10 cellular contexts compared by ENCODE assay signal in genomic region chr7:20238754-20239324, GRCh38. TPM values are rescaled to one million over a fixed set of nuclear protein-coding genes. Genes with fewer than 3 reads are reported as not detected.
DNase-seq lines count a peak whose midpoint lies in the region; ATAC-seq, FAIRE-seq and TF ChIP-seq lines count a peak whose summit lies in the region.
"Had no signal": no experiment of that assay in that cellular context is flagged by ENCODE, and none has a peak within 500 bp of the region (broad histone marks: within the 10 kb centered on the region; RNA-seq: fewer than 3 reads in every experiment).

No MANE protein-coding gene starts in this region.

- H3K4me3 Mint-ChIP-seq in activated CD8-positive, alpha-beta T cell treated with anti-CD3 and anti-CD28 coated beads for 36 hours, result no peak overlapping the region

- intact Hi-C loops in activated CD8-positive, alpha-beta T cell treated with anti-CD3 and anti-CD28 coated beads for 36 hours (cut with micrococcal nuclease), result no loop called here

- TF ChIP-seq CTCF in activated CD8-positive, alpha-beta T cell treated with anti-CD3 and anti-CD28 coated beads for 36 hours (IDR thresholded peaks at IDR 0.05), result no peak

- peaks cover 10% of the 10 kb centered on the region for H3K27me3 Mint-ChIP-seq in activated CD8-positive, alpha-beta T cell treated with anti-CD3 and anti-CD28 coated beads for 36 hours

- CTCF ChIA-PET in activated CD8-positive, alpha-beta T cell treated with anti-CD3 and anti-CD28 coated beads for 36 hours (lab: Charles Lee), result no interaction called here

- ATAC-seq in HG03097 (IDR thresholded peaks at IDR 0.05; ENCODE audit: low FRiP score, unreplicated experiment), result peak; percentile 81
- ATAC-seq in activated CD8-positive, alpha-beta T cell treated with anti-CD3 and anti-CD28 coated beads for 36 hours, result peak; percentile 89

- H3K4me1 Mint-ChIP-seq in activated CD8-positive, alpha-beta T cell treated with anti-CD3 and anti-CD28 coated beads for 36 hours (ENCODE audit: low read depth), result peaks cover 16% of the 10 kb centered on the region

- peak; percentile 100 for FAIRE-seq in GM19239 (lab: Jason Lieb, UNC)

- peak; percentile 42 for DNase-seq in Ammon's horn (ENCODE audit: low spot score)
- DNase-seq in GM19239 (ENCODE audit: insufficient read length, low spot score), result no peak
- peak; percentile 33 for DNase-seq in activated CD8-positive, alpha-beta T cell treated with anti-CD3 and anti-CD28 coated beads for 36 hours
- DNase-seq in NCI-H1436 treated with DMSO at 0.1 percent for 48 hours (lab: John Stamatoyannopoulos, UW), result no peak
- DNase-seq in NCI-H446 (lab: John Stamatoyannopoulos, UW), result no peak
- DNase-seq in NCI-H2196 (lab: John Stamatoyannopoulos, UW; ENCODE audit: unreplicated experiment), result no peak
- no peak for DNase-seq in activated CD4-positive, CD25-positive, alpha-beta regulatory T cell (lab: John Stamatoyannopoulos, UW)
- DNase-seq: DND-41 had no signal

- H3K27ac Mint-ChIP-seq in activated CD8-positive, alpha-beta T cell treated with anti-CD3 and anti-CD28 coated beads for 36 hours, result no peak overlapping the region

- H3K9me3 Mint-ChIP-seq in activated CD8-positive, alpha-beta T cell treated with anti-CD3 and anti-CD28 coated beads for 36 hours, result peaks cover 3% of the 10 kb centered on the region

- H3K36me3 Mint-ChIP-seq in activated CD8-positive, alpha-beta T cell treated with anti-CD3 and anti-CD28 coated beads for 36 hours (ENCODE audit: low read depth), result no peaks in the 10 kb centered on the region

- POLR2A ChIA-PET in activated CD8-positive, alpha-beta T cell treated with anti-CD3 and anti-CD28 coated beads for 36 hours (lab: Charles Lee), result no interaction called here

RNA-seq across cellular contexts. Expression of gene MACC1, which starts 21.7 kb away (rescaled TPM):
- total RNA-seq in activated CD8-positive, alpha-beta T cell treated with anti-CD3 and anti-CD28 coated beads for 36 hours, result under 1 TPM; 0.14 to 0.38 TPM
- total RNA-seq: T-helper 1 cell treated with Interleukin-12 subunit alpha and Interleukin-12 subunit beta and Interleukin-4 antibody, amounts not matched to agents 30 ng/mL and 1 ng/mL, for 36 hours had no signal

Comparison
In these comparisons a context has a peak if more than half of its experiments do, and no peak if none do; other contexts are left out.
1. DNase-seq: peak in Ammon's horn (single experiment) and activated CD8-positive, alpha-beta T cell treated with anti-CD3 and anti-CD28 coated beads for 36 hours (single experiment); none in GM19239 (single experiment), NCI-H1436 treated with DMSO at 0.1 percent for 48 hours (single experiment), NCI-H446 (0 of 2), NCI-H2196 (single experiment) and activated CD4-positive, CD25-positive, alpha-beta regulatory T cell (0 of 4).